ENCODE assay signal across 8 cellular contexts in genomic region chr11:124674168-124674517, GRCh38. TPM values are rescaled to one million over a fixed set of nuclear protein-coding genes. Genes with fewer than 3 reads are reported as not detected.
A peak's percentile ranks its signal among the peaks of the same experiment; 100 is the strongest.
DNase-seq lines count a peak whose midpoint lies in the region; ATAC-seq and TF ChIP-seq lines count a peak whose summit lies in the region.

No MANE protein-coding gene starts in this region.

- H3K4me3 ChIP-seq in BJ (ENCODE audit: low read depth, low read length) (peak overlapping the region; percentile 96), MM.1S (ENCODE audit: low read length) (peak overlapping the region; percentile 85), dorsolateral prefrontal cortex (peak overlapping the region; percentile 57 to 89 (median 74))

- TF ChIP-seq CTCF in BJ (IDR thresholded peaks at IDR 0.05; ENCODE audit: insufficient read depth, low read depth, low read length) (no peak), MM.1S (IDR thresholded peaks at IDR 0.05; ENCODE audit: low read length) (no peak), dorsolateral prefrontal cortex (IDR thresholded peaks at IDR 0.05 in 54 of 56, conservative IDR thresholded peaks at IDR 0.05 in 2 of 56; ENCODE audit: low read depth in 1 of 56, partially characterized antibody in 56 of 56) (no peak), natural killer cell (IDR thresholded peaks at IDR 0.05) (no peak)

- no peaks in the 10 kb centered on the region for H3K36me3 Mint-ChIP-seq in natural killer cell

- no peaks in the 10 kb centered on the region for H3K9me3 Mint-ChIP-seq in natural killer cell

- no peaks in the 10 kb centered on the region for H3K9me2 ChIP-seq in MM.1S (replicated peaks; ENCODE audit: insufficient read depth, low read length)

- H3K9me3 ChIP-seq in MM.1S (replicated peaks; ENCODE audit: insufficient read depth, low read length): no peaks in the 10 kb centered on the region

- H3K4me3 Mint-ChIP-seq in natural killer cell: peak overlapping the region; percentile 91

- peaks cover 17% of the 10 kb centered on the region for H3F3A ChIP-seq in MM.1S (ENCODE audit: insufficient read depth, low read length)

- intact Hi-C loops in dorsolateral prefrontal cortex (cut with DNase I) (loop anchor here (5.0 to 10.0 kb wide), 5 partner anchors 63 to 281 kb away; partner anchors contain the start of genes CCDC15 (in 1 of the 2), ESAM (in 1 of the 2) and NRGN (in 1 of the 2)), natural killer cell (cut with micrococcal nuclease) (no loop called here)

- no peaks in the 10 kb centered on the region for H4K20me1 ChIP-seq in MM.1S (ENCODE audit: insufficient read depth, low read length)

- peaks cover 16 to 23% of the 10 kb centered on the region in 2 donors for H3K4me1 Mint-ChIP-seq in natural killer cell

- H3K36me3 ChIP-seq in BJ (ENCODE audit: control insufficient read depth, insufficient read depth, low read length) (no peaks in the 10 kb centered on the region), MM.1S (replicated peaks; ENCODE audit: insufficient read depth, low read length) (no peaks in the 10 kb centered on the region)

- peaks cover 33% of the 10 kb centered on the region for H3K4me1 ChIP-seq in MM.1S (ENCODE audit: low read length)

- peak overlapping the region; percentile 91 to 92 for H3K27ac Mint-ChIP-seq in natural killer cell

- H3K4me2 ChIP-seq in MM.1S (ENCODE audit: low read depth, low read length): peak overlapping the region; percentile 67

- 0 out of 2 replicates have a peak, but pooled peaks cover 4% of the 10 kb centered on the region for H3K79me2 ChIP-seq in MM.1S (ENCODE audit: low read length)

- no peaks in the 10 kb centered on the region; the same call in 1 of the 2 replicates for H3K27me3 ChIP-seq in BJ (ENCODE audit: control insufficient read depth, insufficient read depth, low read length)
- no peaks in the 10 kb centered on the region for H3K27me3 ChIP-seq in MM.1S (replicated peaks; ENCODE audit: insufficient read depth, low read length)
- no peaks in the 10 kb centered on the region for H3K27me3 ChIP-seq in dorsolateral prefrontal cortex

- H3K9ac ChIP-seq in MM.1S (ENCODE audit: low read length): peak overlapping the region; percentile 58

- H2AFZ ChIP-seq in MM.1S (ENCODE audit: low read length): peak overlapping the region; percentile 63

- H3K27me3 Mint-ChIP-seq in natural killer cell (ENCODE audit: low read depth in 2 of 2): peaks cover 0 to 4% of the 10 kb centered on the region in 2 donors

- CTCF ChIA-PET in BJ (lab: Yijun Ruan, JAX): interaction anchor here (0.6 to 6.5 kb wide), 7 partner anchors 17 to 882 kb away, joined by 3 to 78 read pairs (median 3); partner anchors contain the start of gene ESAM

- POLR2A ChIA-PET in BJ (lab: Charles Lee): interaction anchor here (0.5 to 0.6 kb wide), 6 partner anchors 9 to 685 kb away, joined by 3 to 7 read pairs (median 4); partner anchors contain the start of gene MSANTD2

- H3K27ac ChIP-seq in MM.1S (ENCODE audit: low read length) (no peak overlapping the region; the same call in 1 of the 2 replicates), dorsolateral prefrontal cortex (peak overlapping the region in 56 of 59 donors; percentile 33 to 95 (median 89))

- no peak for DNase-seq in BJ (ENCODE audit: low read depth)
- DNase-seq in MM.1S: no peak
- no peak for DNase-seq in dorsolateral prefrontal cortex
- no peak for DNase-seq in natural killer cell
- no peak for DNase-seq in EL
- no peak for DNase-seq in NCI-H2107 treated with DMSO at 0.1 percent for 48 hours (lab: John Stamatoyannopoulos, UW; ENCODE audit: unreplicated experiment)

- ATAC-seq in natural killer cell (no peak), GM18870 (IDR thresholded peaks at IDR 0.05; ENCODE audit: unreplicated experiment) (no peak), GM18873 (IDR thresholded peaks at IDR 0.05; ENCODE audit: low FRiP score, unreplicated experiment) (no peak)

RNA-seq across cellular contexts. Expression of gene SPA17, which starts 0.4 kb away (rescaled TPM):
- 2.9 and 12.1 TPM in 2 replicates for polyA plus RNA-seq in BJ (2011; rRNA removed)
- 2.6 and 4.5 TPM in 2 replicates for polyA minus RNA-seq in BJ (2011; rRNA and poly(A)+ RNA removed)
- total RNA-seq in dorsolateral prefrontal cortex: 10 to 100 TPM in 6 of 120 experiments, 1 to 10 TPM in 114; 2.0 to 12.4 (median 6.5) TPM
- under 1 TPM; 0.35 to 0.45 (median 0.35) TPM for total RNA-seq in natural killer cell

RNA-seq across cellular contexts. Expression of gene SIAE, which starts 0.6 kb away (rescaled TPM):
- 42.1 and 43.8 TPM in 2 replicates for polyA plus RNA-seq in BJ (2011; rRNA removed)
- 2.4 and 4.5 TPM in 2 replicates for polyA minus RNA-seq in BJ (2011; rRNA and poly(A)+ RNA removed)
- 10 to 100 TPM; 23.8 to 62.3 (median 44.4) TPM for total RNA-seq in dorsolateral prefrontal cortex
- 1 to 10 TPM; 2.5 to 5.4 (median 2.5) TPM for total RNA-seq in natural killer cell

RNA-seq across cellular contexts. Expression of gene TBRG1, which starts 51.5 kb away (rescaled TPM):
- polyA plus RNA-seq in BJ (2011; rRNA removed): 40.8 and 42.5 TPM in 2 replicates
- 11.5 and 14.4 TPM in 2 replicates for polyA minus RNA-seq in BJ (2011; rRNA and poly(A)+ RNA removed)
- total RNA-seq in dorsolateral prefrontal cortex: 100 to 1,000 TPM in 12 of 120 experiments, 10 to 100 TPM in 108; 47.5 to 107 (median 85.3) TPM
- 10 to 100 TPM; 62.9 to 68.6 (median 68.3) TPM for total RNA-seq in natural killer cell
